8 cellular contexts compared by ENCODE assay signal in the genomic region with DNA sequence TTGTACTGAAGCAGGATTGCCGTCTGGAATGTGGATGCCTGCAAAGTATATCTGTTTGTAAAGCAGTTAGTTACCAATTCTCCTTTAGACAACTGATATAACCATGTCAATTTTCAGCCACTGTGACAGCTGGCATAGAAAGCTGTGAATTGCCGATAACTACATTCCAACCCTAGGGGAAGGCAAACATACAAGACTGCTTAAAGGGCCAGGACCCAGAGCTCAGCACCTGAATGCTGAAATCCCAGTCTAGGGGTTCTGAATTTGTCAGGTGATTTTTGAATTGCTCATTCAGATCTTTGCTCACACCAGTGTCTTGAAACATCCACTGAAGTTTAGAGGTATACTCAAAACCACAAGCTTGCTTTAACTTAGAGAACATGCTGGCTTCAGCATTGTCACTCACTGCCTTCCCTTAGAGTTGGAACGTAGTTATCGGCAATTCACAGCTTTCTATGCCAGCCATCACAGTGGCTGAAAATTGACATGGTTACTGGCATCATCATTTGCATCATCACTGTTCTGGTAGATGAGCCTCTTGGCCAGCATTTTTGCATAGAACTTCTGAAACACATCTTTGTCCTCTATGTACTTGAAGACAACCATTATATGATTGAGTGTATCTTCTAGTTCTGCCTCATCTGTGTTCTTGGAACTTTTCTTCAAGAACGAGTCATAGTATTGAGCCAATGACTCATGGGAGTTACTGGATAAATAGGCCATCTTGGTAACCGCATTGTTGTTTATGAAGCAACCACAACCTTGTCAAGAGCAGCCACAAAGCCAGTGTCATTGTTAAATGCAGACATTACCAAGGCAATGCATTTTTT.
DNase-seq lines count a peak whose midpoint lies in the region; ATAC-seq and TF ChIP-seq lines count a peak whose summit lies in the region.

No MANE protein-coding gene starts in this region.

- no TSS peak for BruUV-seq in MCF 10A (replicated peaks; lab: Mats Ljungman, UMichigan)

- H3K4me2 ChIP-seq in neuronal stem cell (ENCODE audit: insufficient read depth, low read length, poor library complexity, severe bottlenecking): no peak overlapping the region

- DNase-seq in MCF 10A (ENCODE audit: unreplicated experiment) (peak; percentile 87), breast epithelium (ENCODE audit: low spot score in 2 of 2) (no peak), amniotic stem cell (lab: John Stamatoyannopoulos, UW) (peak; percentile 24), neuronal stem cell (ENCODE audit: low spot score) (no peak), retina (no peak), OCI-M1 (lab: John Stamatoyannopoulos, UW) (no peak)
- DNase-seq in stimulated activated CD8-positive, alpha-beta memory T cell treated with anti-CD3 and anti-CD28 coated beads, Interleukin-15, amount 100 ng/mL, for 48 hours (ENCODE audit: low read depth in 2 of 2): peak; percentile 5 to 15

- CTCF ChIA-PET in MCF 10A (lab: Yijun Ruan, JAX): interaction anchor here (1.1 to 1.4 kb wide), 2 partner anchors 13 to 60 kb away, joined by 3 to 8 read pairs; no protein-coding TSS in a partner anchor

- H4K91ac ChIP-seq in neuronal stem cell (ENCODE audit: low read depth, low read length, poor library complexity): no peak overlapping the region

- H2BK15ac ChIP-seq in neuronal stem cell (ENCODE audit: low read length): no peak overlapping the region

- no peaks in the 10 kb centered on the region for H3K36me3 ChIP-seq in breast epithelium
- no peaks in the 10 kb centered on the region for H3K36me3 ChIP-seq in neuronal stem cell (replicated peaks in 1 of 2; ENCODE audit: control insufficient read depth in 2 of 2, insufficient read depth in 2 of 2, low read length in 2 of 2)

- peaks cover 29% of the 10 kb centered on the region for H3K27me3 Mint-ChIP-seq in MCF 10A (ENCODE audit: insufficient read depth, unreplicated experiment)

- no peak overlapping the region for H3K27ac Mint-ChIP-seq in MCF 10A (ENCODE audit: low read depth, unreplicated experiment)

- H3K4me1 Mint-ChIP-seq in MCF 10A (ENCODE audit: insufficient read depth, unreplicated experiment): peaks cover 8% of the 10 kb centered on the region

- no peak overlapping the region for H4K8ac ChIP-seq in neuronal stem cell (ENCODE audit: low read depth, low read length)

- no peaks in the 10 kb centered on the region for H3K36me3 Mint-ChIP-seq in MCF 10A (ENCODE audit: insufficient read depth, unreplicated experiment)

- ATAC-seq in HG03196 (IDR thresholded peaks at IDR 0.05; ENCODE audit: unreplicated experiment): peak; percentile 85

- no peak overlapping the region for H2AFZ ChIP-seq in neuronal stem cell (ENCODE audit: low read length)

- TF ChIP-seq CTCF in MCF 10A (IDR thresholded peaks at IDR 0.05; ENCODE audit: unreplicated experiment) (no peak), breast epithelium (IDR thresholded peaks at IDR 0.05) (no peak)

- H3K9me3 ChIP-seq in breast epithelium (no peaks in the 10 kb centered on the region), neuronal stem cell (replicated peaks in 1 of 2; ENCODE audit: control insufficient read depth in 2 of 2, insufficient read depth in 1 of 2, low read depth in 1 of 2, low read length in 2 of 2) (no peaks in the 10 kb centered on the region)

- no peak overlapping the region for H2BK120ac ChIP-seq in neuronal stem cell (ENCODE audit: low read depth, low read length)

- intact Hi-C loops in MCF 10A (cut with micrococcal nuclease): no loop called here
- intact Hi-C loops in breast epithelium (cut with DNase I; ENCODE audit: low total_unique reads): no loop called here

- H3K27me3 ChIP-seq in breast epithelium (no peaks in the 10 kb centered on the region), neuronal stem cell (ENCODE audit: control insufficient read depth in 3 of 3, insufficient read depth in 3 of 3, low read depth in 1 of 3, low read length in 3 of 3) (no peaks in the 10 kb centered on the region)

- H2BK12ac ChIP-seq in neuronal stem cell (ENCODE audit: low read length): no peak overlapping the region

- H3K14ac ChIP-seq in neuronal stem cell (ENCODE audit: low read length): no peak overlapping the region

- H3K4me3 Mint-ChIP-seq in MCF 10A (ENCODE audit: unreplicated experiment): no peak overlapping the region

- no peak overlapping the region for H3K18ac ChIP-seq in neuronal stem cell (ENCODE audit: low read length)

- H3K27ac ChIP-seq in breast epithelium (no peak overlapping the region), neuronal stem cell (replicated peaks; ENCODE audit: low read length) (no peak overlapping the region)

- H3K4me3 ChIP-seq in breast epithelium: no peak overlapping the region
- no peak overlapping the region for H3K4me3 ChIP-seq in neuronal stem cell (ENCODE audit: low read length in 2 of 2)

- H2AK5ac ChIP-seq in neuronal stem cell (ENCODE audit: low read depth, low read length): no peak overlapping the region

- POLR2A ChIA-PET in MCF 10A (lab: Yijun Ruan, JAX): interaction anchor here (1.0 to 1.9 kb wide), 4 partner anchors 9 to 208 kb away, joined by 3 to 6 read pairs (median 4); no protein-coding TSS in a partner anchor

- H3K4me1 ChIP-seq in breast epithelium: no peaks in the 10 kb centered on the region
- no peaks in the 10 kb centered on the region for H3K4me1 ChIP-seq in neuronal stem cell (ENCODE audit: control insufficient read depth in 2 of 2, insufficient read depth in 1 of 2, low read depth in 1 of 2, low read length in 2 of 2)

- H2BK5ac ChIP-seq in neuronal stem cell (ENCODE audit: low read length): no peak overlapping the region

- no peak overlapping the region for H3K9ac ChIP-seq in neuronal stem cell (ENCODE audit: low read depth, low read length, poor library complexity)

- no peak overlapping the region for H3K4ac ChIP-seq in neuronal stem cell (ENCODE audit: low read length)

- no CpG with 5 or more reads among the region's 6 CpGs for WGBS in neuronal stem cell (ENCODE audit: extremely low coverage in 2 of 2, insufficient read length in 2 of 2, insufficient replicate concordance in 1 of 2), 2 donors

- no peak for TF ChIP-seq POLR2A in breast epithelium (IDR thresholded peaks at IDR 0.05)

- H3K23ac ChIP-seq in neuronal stem cell (ENCODE audit: low read depth, low read length, poor library complexity): no peak overlapping the region

- no peaks in the 10 kb centered on the region for H3K9me3 Mint-ChIP-seq in MCF 10A (ENCODE audit: unreplicated experiment)

- H3K79me1 ChIP-seq in neuronal stem cell (ENCODE audit: low read depth, low read length): no peaks in the 10 kb centered on the region

Comparison
In these comparisons a context has a peak if more than half of its experiments do, and no peak if none do; other contexts are left out.
1. DNase-seq: peak in MCF 10A (single experiment), amniotic stem cell (single experiment) and stimulated activated CD8-positive, alpha-beta memory T cell treated with anti-CD3 and anti-CD28 coated beads, Interleukin-15, amount 100 ng/mL, for 48 hours (2 of 2); none in breast epithelium (0 of 2), neuronal stem cell (single experiment), retina (single experiment) and OCI-M1 (single experiment).